ENCODE assay signal across 1 cellular context in genomic region chr2:70086278-70086837, GRCh38.
TF ChIP-seq lines count a peak whose summit lies in the region.

No MANE protein-coding gene starts in this region.

TF ChIP-seq in HepG2, 621 proteins besides CTCF, POLR2A, EP300 and RAD21 (continued from another document and continues in another):
- TF ChIP-seq ZHX2 (IDR thresholded peaks at IDR 0.05; ENCODE audit: low read depth), result peak; percentile 98
- peak; percentile 82 for TF ChIP-seq ZHX2 (CRISPR knock-in tag; IDR thresholded peaks at IDR 0.05; ENCODE audit: borderline replicate concordance)
- TF ChIP-seq NR2F2 (IDR thresholded peaks at IDR 0.05; ENCODE audit: borderline replicate concordance, low read depth), result no peak
- TF ChIP-seq HMGA1 (CRISPR knock-in tag; conservative IDR thresholded peaks at IDR 0.05), result no peak
- peak; percentile 42 for TF ChIP-seq REXO4 (CRISPR knock-in tag; IDR thresholded peaks at IDR 0.05; ENCODE audit: borderline replicate concordance)
- TF ChIP-seq HMG20B (CRISPR knock-in tag; conservative IDR thresholded peaks at IDR 0.05), result peak; percentile 7; the same call in 1 of the 2 replicates
- peak; percentile 7; the same call in 1 of the 2 replicates for TF ChIP-seq TMF1 (CRISPR knock-in tag; IDR thresholded peaks at IDR 0.05; ENCODE audit: low read depth)
- TF ChIP-seq ZFAT (CRISPR knock-in tag; conservative IDR thresholded peaks at IDR 0.05), result peak; percentile 81; the same call in 1 of the 2 replicates
- peak; percentile 79 for TF ChIP-seq MED8 (CRISPR knock-in tag; IDR thresholded peaks at IDR 0.05; ENCODE audit: insufficient replicate concordance)
- 0 out of 2 replicates have a peak, but pooled peaks have one; percentile 69 for TF ChIP-seq AFF4 (CRISPR knock-in tag; IDR thresholded peaks at IDR 0.05)
- TF ChIP-seq PAWR (CRISPR knock-in tag; IDR thresholded peaks at IDR 0.05; ENCODE audit: borderline replicate concordance), result peak; percentile 99
- TF ChIP-seq MTF1 (CRISPR knock-in tag; IDR thresholded peaks at IDR 0.05), result peak; percentile 84
- peak; percentile 92 for TF ChIP-seq ZNF501 (CRISPR knock-in tag; IDR thresholded peaks at IDR 0.05)
- TF ChIP-seq ZNF800 (CRISPR knock-in tag; IDR thresholded peaks at IDR 0.05), result 0 out of 2 replicates have a peak, but pooled peaks have one; percentile 68
- TF ChIP-seq MAFF (IDR thresholded peaks at IDR 0.05; ENCODE audit: low read depth, low read length), result no peak; the same call in 1 of the 2 replicates
- peak; percentile 67 to 83; a peak in 2 of 4 replicates for TF ChIP-seq KLF16 (CRISPR knock-in tag; IDR thresholded peaks at IDR 0.05)
- peak; percentile 89 for TF ChIP-seq FOXA3 (CRISPR knock-in tag; IDR thresholded peaks at IDR 0.05)
- no peak; the same call in 1 of the 2 replicates for TF ChIP-seq ELF1 (CRISPR knock-in tag; IDR thresholded peaks at IDR 0.05)
- TF ChIP-seq CERS6 (CRISPR knock-in tag; IDR thresholded peaks at IDR 0.05), result no peak
- TF ChIP-seq ZNF337 (CRISPR knock-in tag; IDR thresholded peaks at IDR 0.05; ENCODE audit: borderline replicate concordance, low read depth), result no peak
- TF ChIP-seq ATF3 (CRISPR knock-in tag; IDR thresholded peaks at IDR 0.05), result no peak
- TF ChIP-seq ZC3H13 (CRISPR knock-in tag; IDR thresholded peaks at IDR 0.05), result peak; percentile 66; the same call in 1 of the 2 replicates
- no peak; the same call in 1 of the 2 replicates for TF ChIP-seq HNF4G (IDR thresholded peaks at IDR 0.05; ENCODE audit: borderline replicate concordance, low read depth, low read length)
- TF ChIP-seq HNF4G (CRISPR knock-in tag; IDR thresholded peaks at IDR 0.05; ENCODE audit: borderline replicate concordance, low read depth), result no peak; the same call in 1 of the 2 replicates
- TF ChIP-seq MBNL3 (CRISPR knock-in tag; conservative IDR thresholded peaks at IDR 0.05), result peak; percentile 67; the same call in 1 of the 2 replicates
- TF ChIP-seq U2AF1 (optimal IDR thresholded peaks at IDR 0.05; ENCODE audit: low read depth, low read length), result peak; percentile 94
- peak; percentile 94 for TF ChIP-seq MTA1 (CRISPR knock-in tag; IDR thresholded peaks at IDR 0.05; ENCODE audit: borderline replicate concordance)
- TF ChIP-seq CREM (IDR thresholded peaks at IDR 0.05), result no peak
- TF ChIP-seq CREM (CRISPR knock-in tag; IDR thresholded peaks at IDR 0.05), result 0 out of 2 replicates have a peak, but pooled peaks have one; percentile 10
- TF ChIP-seq ZNF772 (CRISPR knock-in tag; IDR thresholded peaks at IDR 0.05), result peak; percentile 56; the same call in 1 of the 2 replicates
- TF ChIP-seq MED1 (CRISPR knock-in tag; IDR thresholded peaks at IDR 0.05), result peak; percentile 85
- no peak for TF ChIP-seq ZFP36L2 (CRISPR knock-in tag; IDR thresholded peaks at IDR 0.05)
- TF ChIP-seq NAIF1 (CRISPR knock-in tag; IDR thresholded peaks at IDR 0.05; ENCODE audit: borderline replicate concordance), result peak; percentile 37; the same call in 1 of the 2 replicates
- peak; percentile 30; the same call in 1 of the 2 replicates for TF ChIP-seq TGIF2 (CRISPR knock-in tag; IDR thresholded peaks at IDR 0.05)
- TF ChIP-seq DDIT3 (CRISPR knock-in tag; IDR thresholded peaks at IDR 0.05), result no peak
- TF ChIP-seq SMAD9 (CRISPR knock-in tag; IDR thresholded peaks at IDR 0.05), result 0 out of 2 replicates have a peak, but pooled peaks have one; percentile 34
- TF ChIP-seq MED13 (CRISPR knock-in tag; IDR thresholded peaks at IDR 0.05), result peak; percentile 93
- peak; percentile 43 for TF ChIP-seq NFIC (IDR thresholded peaks at IDR 0.05; ENCODE audit: low read length)
- no peak for TF ChIP-seq HCFC1 (IDR thresholded peaks at IDR 0.05; ENCODE audit: low read depth, low read length)
- peak; percentile 25; the same call in 1 of the 2 replicates for TF ChIP-seq ZNF225 (CRISPR knock-in tag; IDR thresholded peaks at IDR 0.05)
- TF ChIP-seq TRIM24 (CRISPR knock-in tag; IDR thresholded peaks at IDR 0.05), result no peak
- peak; percentile 79; the same call in 1 of the 2 replicates for TF ChIP-seq FOXC1 (CRISPR knock-in tag; IDR thresholded peaks at IDR 0.05; ENCODE audit: borderline replicate concordance)
- no peak for TF ChIP-seq RAD51 (IDR thresholded peaks at IDR 0.05; ENCODE audit: borderline replicate concordance)
- no peak for TF ChIP-seq TCF12 (IDR thresholded peaks at IDR 0.05)
- no peak for TF ChIP-seq TCF12 (CRISPR knock-in tag; IDR thresholded peaks at IDR 0.05)
- TF ChIP-seq AGO2 (optimal IDR thresholded peaks at IDR 0.05; ENCODE audit: low read depth, low read length), result peak; percentile 100
- no peak; the same call in 1 of the 2 replicates for TF ChIP-seq ELF3 (CRISPR knock-in tag; IDR thresholded peaks at IDR 0.05)
- TF ChIP-seq STAT5B (CRISPR knock-in tag; IDR thresholded peaks at IDR 0.05), result no peak
- TF ChIP-seq ETV5 (CRISPR knock-in tag; IDR thresholded peaks at IDR 0.05; ENCODE audit: borderline replicate concordance), result no peak; the same call in 1 of the 2 replicates
- TF ChIP-seq TAF15 (IDR thresholded peaks at IDR 0.05; ENCODE audit: low read depth, low read length, poor library complexity, severe bottlenecking), result no peak
- peak; percentile 90; the same call in 1 of the 2 replicates for TF ChIP-seq MEIS1 (CRISPR knock-in tag; IDR thresholded peaks at IDR 0.05; ENCODE audit: borderline replicate concordance)
- TF ChIP-seq ZBTB21 (CRISPR knock-in tag; IDR thresholded peaks at IDR 0.05), result no peak; the same call in 1 of the 2 replicates
- TF ChIP-seq GMEB2 (CRISPR knock-in tag; IDR thresholded peaks at IDR 0.05; ENCODE audit: low read depth), result peak; percentile 39; the same call in 1 of the 2 replicates
- peak; percentile 61; the same call in 1 of the 2 replicates for TF ChIP-seq FLYWCH1 (CRISPR knock-in tag; IDR thresholded peaks at IDR 0.05)
- TF ChIP-seq BATF2 (CRISPR knock-in tag; IDR thresholded peaks at IDR 0.05), result peak; percentile 71; the same call in 1 of the 2 replicates
- TF ChIP-seq JUNB (CRISPR knock-in tag; IDR thresholded peaks at IDR 0.05; ENCODE audit: borderline replicate concordance), result no peak
- TF ChIP-seq ZBTB3 (CRISPR knock-in tag; IDR thresholded peaks at IDR 0.05; ENCODE audit: borderline replicate concordance, low read depth), result 0 out of 2 replicates have a peak, but pooled peaks have one; percentile 76
- no peak for TF ChIP-seq RFX1 (IDR thresholded peaks at IDR 0.05)
- peak; percentile 88; the same call in 1 of the 2 replicates for TF ChIP-seq ZSCAN29 (CRISPR knock-in tag; conservative IDR thresholded peaks at IDR 0.05)
